In genomic region chr2:185738679-185739472, GRCh38 we compare ENCODE assay signal across 1 cellular context.
TF ChIP-seq lines count a peak whose summit lies in the region.

TSS of gene FSIP2 (plus strand) at chr2:185738804. CDS start at chr2:185738895, 91 bp downstream.

TF ChIP-seq in HepG2, 621 proteins besides CTCF, POLR2A, EP300 and RAD21 (continued from another document and continues in another):
- no peak for TF ChIP-seq ZBTB26 (CRISPR knock-in tag; IDR thresholded peaks at IDR 0.05; ENCODE audit: borderline replicate concordance)
- TF ChIP-seq ZNF83 (CRISPR knock-in tag; IDR thresholded peaks at IDR 0.05; ENCODE audit: borderline replicate concordance), result no peak
- TF ChIP-seq SNAPC2 (CRISPR knock-in tag; IDR thresholded peaks at IDR 0.05), result peak; percentile 60; the same call in 1 of the 2 replicates
- peak; percentile 81 for TF ChIP-seq TAF15 (IDR thresholded peaks at IDR 0.05; ENCODE audit: low read depth, low read length, poor library complexity, severe bottlenecking)
- peak; percentile 23; the same call in 1 of the 2 replicates for TF ChIP-seq PHF8 (CRISPR knock-in tag; IDR thresholded peaks at IDR 0.05)
- TF ChIP-seq RARG (CRISPR knock-in tag; IDR thresholded peaks at IDR 0.05; ENCODE audit: low read depth), result no peak
- TF ChIP-seq EHMT2 (IDR thresholded peaks at IDR 0.05; ENCODE audit: borderline replicate concordance, low read depth, low read length), result no peak
- no peak for TF ChIP-seq AGO2 (optimal IDR thresholded peaks at IDR 0.05; ENCODE audit: low read depth, low read length)
- no peak for TF ChIP-seq AHDC1 (CRISPR knock-in tag; IDR thresholded peaks at IDR 0.05; ENCODE audit: borderline replicate concordance)
- peak; percentile 73; the same call in 1 of the 2 replicates for TF ChIP-seq ATF7-NPFF (CRISPR knock-in tag; IDR thresholded peaks at IDR 0.05; ENCODE audit: low read depth)
- TF ChIP-seq MIXL1 (CRISPR knock-in tag; IDR thresholded peaks at IDR 0.05), result no peak
- peak; percentile 66; the same call in 1 of the 2 replicates for TF ChIP-seq BORCS8-MEF2B (CRISPR knock-in tag; IDR thresholded peaks at IDR 0.05)
- peak; percentile 72; the same call in 1 of the 2 replicates for TF ChIP-seq ZNF572 (CRISPR knock-in tag; IDR thresholded peaks at IDR 0.05)
- no peak for TF ChIP-seq MED8 (CRISPR knock-in tag; IDR thresholded peaks at IDR 0.05; ENCODE audit: insufficient replicate concordance)
- peak; percentile 84 for TF ChIP-seq ZNF501 (CRISPR knock-in tag; IDR thresholded peaks at IDR 0.05)
- no peak for TF ChIP-seq SRSF1 (optimal IDR thresholded peaks at IDR 0.05; ENCODE audit: low read depth, low read length)
- 0 out of 2 replicates have a peak, but pooled peaks have one; percentile 27 for TF ChIP-seq ZMYM3 (CRISPR knock-in tag; IDR thresholded peaks at IDR 0.05)
- no peak for TF ChIP-seq HOXD1 (CRISPR knock-in tag; IDR thresholded peaks at IDR 0.05)
- TF ChIP-seq ZNF607 (CRISPR knock-in tag; IDR thresholded peaks at IDR 0.05; ENCODE audit: borderline replicate concordance), result no peak
- TF ChIP-seq ZXDC (CRISPR knock-in tag; IDR thresholded peaks at IDR 0.05), result no peak
- TF ChIP-seq THAP8 (CRISPR knock-in tag; IDR thresholded peaks at IDR 0.05; ENCODE audit: borderline replicate concordance), result 0 out of 2 replicates have a peak, but pooled peaks have one; percentile 50
- no peak for TF ChIP-seq CHD2 (IDR thresholded peaks at IDR 0.05; ENCODE audit: low read depth, low read length)
- no peak for TF ChIP-seq KLF12 (CRISPR knock-in tag; IDR thresholded peaks at IDR 0.05; ENCODE audit: borderline replicate concordance)
- peak; percentile 76; the same call in 1 of the 2 replicates for TF ChIP-seq ZNF768 (CRISPR knock-in tag; IDR thresholded peaks at IDR 0.05)
- peak; percentile 63; the same call in 1 of the 2 replicates for TF ChIP-seq HNF1B (CRISPR knock-in tag; IDR thresholded peaks at IDR 0.05)
- TF ChIP-seq KDM2A (CRISPR knock-in tag; IDR thresholded peaks at IDR 0.05; ENCODE audit: borderline replicate concordance, low read depth), result peak; percentile 93
- TF ChIP-seq TIGD3 (CRISPR knock-in tag; IDR thresholded peaks at IDR 0.05; ENCODE audit: borderline replicate concordance), result no peak
- no peak; the same call in 1 of the 2 replicates for TF ChIP-seq EED (CRISPR knock-in tag; IDR thresholded peaks at IDR 0.05)
- no peak for TF ChIP-seq PRDM10 (CRISPR knock-in tag; IDR thresholded peaks at IDR 0.05; ENCODE audit: low read depth)
- 0 out of 2 replicates have a peak, but pooled peaks have one; percentile 45 for TF ChIP-seq ZZZ3 (CRISPR knock-in tag; IDR thresholded peaks at IDR 0.05; ENCODE audit: borderline replicate concordance)
- no peak for TF ChIP-seq PBX3 (CRISPR knock-in tag; IDR thresholded peaks at IDR 0.05; ENCODE audit: borderline replicate concordance)
- no peak for TF ChIP-seq FOXO1 (CRISPR knock-in tag; IDR thresholded peaks at IDR 0.05)
- no peak for TF ChIP-seq FOSL1 (CRISPR knock-in tag; IDR thresholded peaks at IDR 0.05; ENCODE audit: borderline replicate concordance)
- TF ChIP-seq ZNF10 (CRISPR knock-in tag; IDR thresholded peaks at IDR 0.05; ENCODE audit: borderline replicate concordance, low read depth), result no peak
- TF ChIP-seq ZFP36 (IDR thresholded peaks at IDR 0.05; ENCODE audit: borderline replicate concordance, low read depth, low read length, partially characterized antibody), result no peak
- no peak for TF ChIP-seq ZC3H13 (CRISPR knock-in tag; IDR thresholded peaks at IDR 0.05)
- TF ChIP-seq SMARCC2 (IDR thresholded peaks at IDR 0.05), result no peak
- TF ChIP-seq ZMYM4 (CRISPR knock-in tag; IDR thresholded peaks at IDR 0.05), result peak; percentile 97
- 0 out of 2 replicates have a peak, but pooled peaks have one; percentile 20 for TF ChIP-seq ZBTB38 (CRISPR knock-in tag; IDR thresholded peaks at IDR 0.05)
- no peak for TF ChIP-seq JUN (CRISPR knock-in tag; IDR thresholded peaks at IDR 0.05)
- no peak for TF ChIP-seq RARA (CRISPR knock-in tag; IDR thresholded peaks at IDR 0.05)
- peak; percentile 70; the same call in 1 of the 2 replicates for TF ChIP-seq ZNF788 (CRISPR knock-in tag; IDR thresholded peaks at IDR 0.05; ENCODE audit: borderline replicate concordance)
- no peak for TF ChIP-seq ZNF256 (CRISPR knock-in tag; conservative IDR thresholded peaks at IDR 0.05)
